In genomic region chr7:44802418-44803025, GRCh38 we compare ENCODE assay signal across 2 cellular contexts.
TF ChIP-seq lines count a peak whose summit lies in the region.

No MANE protein-coding gene starts in this region.

TF ChIP-seq in HepG2, 621 proteins besides CTCF, POLR2A, EP300 and RAD21 (continues in another document):
- TF ChIP-seq MEIS2 (CRISPR knock-in tag; IDR thresholded peaks at IDR 0.05) (no peak), SOX5 (CRISPR knock-in tag; IDR thresholded peaks at IDR 0.05; ENCODE audit: borderline replicate concordance) (no peak), ZNF296 (CRISPR knock-in tag; conservative IDR thresholded peaks at IDR 0.05) (no peak), CEBPZ (IDR thresholded peaks at IDR 0.05; ENCODE audit: low read length) (no peak), FOXO4 (CRISPR knock-in tag; conservative IDR thresholded peaks at IDR 0.05) (no peak), ZNF761 (CRISPR knock-in tag; conservative IDR thresholded peaks at IDR 0.05) (no peak), FOXJ3 (CRISPR knock-in tag; IDR thresholded peaks at IDR 0.05; ENCODE audit: borderline replicate concordance) (no peak), SP1 (IDR thresholded peaks at IDR 0.05) (no peak), SP1 (CRISPR knock-in tag; IDR thresholded peaks at IDR 0.05) (no peak), LBX2 (CRISPR knock-in tag; IDR thresholded peaks at IDR 0.05; ENCODE audit: borderline replicate concordance) (no peak), MAF1 (CRISPR knock-in tag; IDR thresholded peaks at IDR 0.05; ENCODE audit: borderline replicate concordance) (no peak), ZBTB46 (CRISPR knock-in tag; IDR thresholded peaks at IDR 0.05; ENCODE audit: borderline replicate concordance) (no peak), MBD4 (IDR thresholded peaks at IDR 0.05; ENCODE audit: borderline replicate concordance, low read length) (peak; percentile 47; the same call in 1 of the 2 replicates), ZMAT3 (CRISPR knock-in tag; conservative IDR thresholded peaks at IDR 0.05) (no peak), ZNF781 (CRISPR knock-in tag; IDR thresholded peaks at IDR 0.05; ENCODE audit: borderline replicate concordance, not compliant biosample characterization) (peak; percentile 52), ZNF263 (CRISPR knock-in tag; IDR thresholded peaks at IDR 0.05) (no peak), CHD2 (IDR thresholded peaks at IDR 0.05; ENCODE audit: low read depth, low read length) (no peak), POLR2AphosphoS5 (IDR thresholded peaks at IDR 0.05; ENCODE audit: low read depth, low read length) (peak; percentile 75), ZNF724P (CRISPR knock-in tag; IDR thresholded peaks at IDR 0.05; ENCODE audit: borderline replicate concordance) (no peak), SP5 (CRISPR knock-in tag; IDR thresholded peaks at IDR 0.05; ENCODE audit: borderline replicate concordance, low read depth) (no peak), ZNF234 (CRISPR knock-in tag; conservative IDR thresholded peaks at IDR 0.05) (no peak), ZNF18 (CRISPR knock-in tag; IDR thresholded peaks at IDR 0.05; ENCODE audit: insufficient replicate concordance) (no peak), SNAPC2 (CRISPR knock-in tag; IDR thresholded peaks at IDR 0.05) (no peak), RBM22 (optimal IDR thresholded peaks at IDR 0.05; ENCODE audit: low read length) (peak; percentile 93), SETDB1 (CRISPR knock-in tag; IDR thresholded peaks at IDR 0.05; ENCODE audit: borderline replicate concordance) (no peak), POLR2G (IDR thresholded peaks at IDR 0.05; ENCODE audit: low read depth, low read length) (peak; percentile 73), ZNF772 (CRISPR knock-in tag; IDR thresholded peaks at IDR 0.05) (no peak), MIER2 (CRISPR knock-in tag; IDR thresholded peaks at IDR 0.05) (no peak)

TF ChIP-seq in PFSK-1, 5 proteins besides CTCF, POLR2A, EP300 and RAD21:
- TF ChIP-seq POLR2AphosphoS5 (IDR thresholded peaks at IDR 0.05; ENCODE audit: low read depth, low read length) (peak; percentile 41; the same call in 1 of the 2 replicates), FOXP2 (optimal IDR thresholded peaks at IDR 0.05; ENCODE audit: borderline replicate concordance, extremely low read depth, extremely low read length, insufficient read depth) (no peak)
